21 cellular contexts compared by ENCODE assay signal in genomic region chr9:119318371-119318770, GRCh38. TPM values are rescaled to one million over a fixed set of nuclear protein-coding genes. Genes with fewer than 3 reads are reported as not detected.
A peak's percentile ranks its signal among the peaks of the same experiment; 100 is the strongest.
DNase-seq lines count a peak whose midpoint lies in the region; ATAC-seq, FAIRE-seq and TF ChIP-seq lines count a peak whose summit lies in the region.
"Had no signal": no experiment of that assay in that cellular context is flagged by ENCODE, and none has a peak within 500 bp of the region (broad histone marks: within the 10 kb centered on the region; RNA-seq: fewer than 3 reads in every experiment).

No MANE protein-coding gene starts in this region.

- 0 out of 2 replicates have a peak, but pooled peaks cover 3% of the 10 kb centered on the region for H3K79me1 ChIP-seq in H1 (ENCODE audit: low read depth, low read length)
- no peaks in the 10 kb centered on the region for H3K79me1 ChIP-seq in mesendoderm (ENCODE audit: low read length)

- intact Hi-C loops in activated T-helper 1 cell treated with anti-CD3 and anti-CD28 coated beads, Interleukin-12 subunit alpha, Interleukin-12 subunit beta, Interleukin-2, Interleukin-4 antibody, amounts not matched to agents 30 ng/mL and 10 ng/mL and 1 ng/mL, durations not matched to agents 14 hours and 24 hours and 36 hours (cut with micrococcal nuclease) = no loop called here
- intact Hi-C loops in sigmoid colon (cut with DNase I) = no loop called here

- no peak overlapping the region for H3K14ac ChIP-seq in H1 (ENCODE audit: insufficient read length)

- H3K9me3 Mint-ChIP-seq in activated T-helper 1 cell treated with anti-CD3 and anti-CD28 coated beads, Interleukin-12 subunit alpha, Interleukin-12 subunit beta, Interleukin-2, Interleukin-4 antibody, amounts not matched to agents 30 ng/mL and 10 ng/mL and 1 ng/mL, durations not matched to agents 14 hours and 24 hours and 36 hours = peaks cover 14% of the 10 kb centered on the region
- H3K9me3 Mint-ChIP-seq: stimulated activated memory B cell treated with anti-CD40 and anti-IgM and Interleukin-4, amounts not matched to agents 10 μg/mL and 1 μg/mL and 100 μg/mL, for 72 hours had no signal

- no peaks in the 10 kb centered on the region for H3K4me1 Mint-ChIP-seq in activated T-helper 1 cell treated with anti-CD3 and anti-CD28 coated beads, Interleukin-12 subunit alpha, Interleukin-12 subunit beta, Interleukin-2, Interleukin-4 antibody, amounts not matched to agents 30 ng/mL and 10 ng/mL and 1 ng/mL, durations not matched to agents 14 hours and 24 hours and 36 hours (ENCODE audit: low read depth)
- H3K4me1 Mint-ChIP-seq: CD14-positive monocyte; stimulated activated memory B cell treated with anti-CD40 and anti-IgM and Interleukin-4, amounts not matched to agents 10 μg/mL and 1 μg/mL and 100 μg/mL, for 72 hours had no signal

- H2BK20ac ChIP-seq in H1 (ENCODE audit: low read length) = no peak overlapping the region

- 71% methylated on average over 4 of the region's 4 CpGs; no CpG with 5 or more reads in 1 of the 2 experiments for WGBS in H1 (ENCODE audit: extremely low coverage in 1 of 2, insufficient coverage in 1 of 2, insufficient read length in 1 of 2, insufficient replicate concordance in 2 of 2, low coverage in 1 of 2, low lambda C conversion rate in 2 of 2, missing lambda C conversion rate in 1 of 2), 2 experiments
- WGBS in mesendoderm (ENCODE audit: extremely low coverage, insufficient coverage, low lambda C conversion rate) = no CpG with 5 or more reads among the region's 4 CpGs
- WGBS in sigmoid colon, 2 donors = 48 to 51% methylated on average over 4 of the region's 4 CpGs

- no peak overlapping the region for H3K4me3 Mint-ChIP-seq in activated T-helper 1 cell treated with anti-CD3 and anti-CD28 coated beads, Interleukin-12 subunit alpha, Interleukin-12 subunit beta, Interleukin-2, Interleukin-4 antibody, amounts not matched to agents 30 ng/mL and 10 ng/mL and 1 ng/mL, durations not matched to agents 14 hours and 24 hours and 36 hours
- H3K4me3 Mint-ChIP-seq: CD14-positive monocyte; stimulated activated memory B cell treated with anti-CD40 and anti-IgM and Interleukin-4, amounts not matched to agents 10 μg/mL and 1 μg/mL and 100 μg/mL, for 72 hours had no signal

- H3K23ac ChIP-seq in H1 (ENCODE audit: insufficient read length) (no peak overlapping the region), mesendoderm (ENCODE audit: low read length) (no peak overlapping the region)

- H2AFZ ChIP-seq in H1 (ENCODE audit: low read length) = no peak overlapping the region

- H3K23me2 ChIP-seq in H1 (ENCODE audit: low read depth, low read length) = no peaks in the 10 kb centered on the region

- POLR2A ChIA-PET in H1 (lab: Charles Lee; ENCODE audit: partially characterized antibody) = interaction anchor here (0.8 to 0.9 kb wide), 2 partner anchors 11 to 16 kb away, joined by 3 to 4 read pairs; no protein-coding TSS in a partner anchor

- peak; percentile 64 for DNase-seq in Ammon's horn (ENCODE audit: low spot score)
- DNase-seq in NCI-H69 (lab: John Stamatoyannopoulos, UW) = peak; percentile 34
- DNase-seq in H1 (ENCODE audit: low read depth in 1 of 2, low spot score in 2 of 2) = no peak
- DNase-seq in mesendoderm = peak; percentile 33
- no peak for DNase-seq in stimulated activated CD4-positive, alpha-beta T cell treated with anti-CD3 and anti-CD28 coated beads, Interleukin-12 subunit alpha, Interleukin-12 subunit beta, amount 100 ng/mL, for 4 hours
- no peak for DNase-seq in activated T-helper 1 cell treated with anti-CD3 and anti-CD28 coated beads, Interleukin-12 subunit alpha, Interleukin-12 subunit beta, Interleukin-2, Interleukin-4 antibody, amounts not matched to agents 30 ng/mL and 10 ng/mL and 1 ng/mL, durations not matched to agents 14 hours and 24 hours and 36 hours (ENCODE audit: low spot score)
- DNase-seq in sigmoid colon = no peak
- DNase-seq: activated CD4-positive, alpha-beta T cell treated with anti-CD3 and anti-CD28 coated beads, Interleukin-2, amount 50 U/mL, for 48 hours; activated gamma-delta T cell treated with Interleukin-2 at 50 U/mL for 16 hours; effector CD8-positive, alpha-beta T cell; GF-D8; glutamatergic neuron; left ventricle myocardium superior; NCI-H1105 treated with DMSO at 0.1 percent for 48 hours; Peyer's patch; T-helper 2 cell; testis; WERI-Rb-1 had no signal

- no peak overlapping the region for H2BK15ac ChIP-seq in H1 (ENCODE audit: low read length)
- no peak overlapping the region for H2BK15ac ChIP-seq in mesendoderm (replicated peaks; ENCODE audit: low read depth)

- TF ChIP-seq CTCF in H1 (IDR thresholded peaks at IDR 0.05; ENCODE audit: control extremely low read depth in 1 of 3, insufficient read depth in 1 of 3, low read depth in 1 of 3, low read length in 3 of 3) (peak; percentile 38 to 44 (median 39)), sigmoid colon (IDR thresholded peaks at IDR 0.05) (no peak)

- H3K4ac ChIP-seq in H1 (replicated peaks; ENCODE audit: insufficient read length, low read depth, low read length) (no peak overlapping the region), mesendoderm (ENCODE audit: low read depth, low read length) (no peak overlapping the region)

- H4K8ac ChIP-seq in H1 (ENCODE audit: extremely low read depth, insufficient read depth, low read length) (no peak overlapping the region), mesendoderm (ENCODE audit: low read depth, low read length) (no peak overlapping the region)

- TF ChIP-seq EP300 in H1 (IDR thresholded peaks at IDR 0.05; ENCODE audit: borderline replicate concordance in 1 of 2, low read depth in 2 of 2, low read length in 2 of 2) (no peak), sigmoid colon (IDR thresholded peaks at IDR 0.05) (no peak)

- ATAC-seq in HG03280 (IDR thresholded peaks at IDR 0.05; ENCODE audit: unreplicated experiment) = no peak
- ATAC-seq: left ventricle myocardium superior; stimulated activated memory B cell treated with anti-CD40 and anti-IgM and Interleukin-4, amounts not matched to agents 10 μg/mL and 1 μg/mL and 100 μg/mL, for 72 hours had no signal

- H3K27me3 Mint-ChIP-seq in activated T-helper 1 cell treated with anti-CD3 and anti-CD28 coated beads, Interleukin-12 subunit alpha, Interleukin-12 subunit beta, Interleukin-2, Interleukin-4 antibody, amounts not matched to agents 30 ng/mL and 10 ng/mL and 1 ng/mL, durations not matched to agents 14 hours and 24 hours and 36 hours (ENCODE audit: insufficient read depth) = no peaks in the 10 kb centered on the region

- peak; percentile 65 for FAIRE-seq in H1 (lab: Jason Lieb, UNC)

- H3K27me3 ChIP-seq in H1 (replicated peaks in 1 of 4; ENCODE audit: control insufficient read depth in 3 of 4, extremely low read depth in 1 of 4, insufficient read depth in 3 of 4, low read length in 3 of 4) = no peaks in the 10 kb centered on the region
- H3K27me3 ChIP-seq in mesendoderm (ENCODE audit: insufficient read depth, low read length, poor library complexity) = no peaks in the 10 kb centered on the region
- H3K27me3 ChIP-seq in sigmoid colon = no peaks in the 10 kb centered on the region
- H3K27me3 ChIP-seq: Peyer's patch, testis had no signal

- H3K4me2 ChIP-seq in H1 (ENCODE audit: insufficient read depth in 1 of 2, low read depth in 2 of 2, low read length in 2 of 2) (no peak overlapping the region), mesendoderm (ENCODE audit: low read length) (no peak overlapping the region)

- H3K9me3 ChIP-seq in H1 (ENCODE audit: insufficient read depth in 2 of 2, low read depth in 1 of 2, low read length in 1 of 2) = no peaks in the 10 kb centered on the region
- H3K9me3 ChIP-seq in sigmoid colon = no peaks in the 10 kb centered on the region
- H3K9me3 ChIP-seq: Peyer's patch, testis had no signal

- no peak for TF ChIP-seq POLR2A in H1 (IDR thresholded peaks at IDR 0.05; ENCODE audit: control extremely low read depth in 1 of 2, low read depth in 2 of 2, low read length in 2 of 2)
- TF ChIP-seq POLR2A in sigmoid colon (IDR thresholded peaks at IDR 0.05) = no peak

- H4K91ac ChIP-seq in H1 (replicated peaks; ENCODE audit: insufficient read length, low read length) = no peak overlapping the region

- H3K4me1 ChIP-seq in H1 (replicated peaks in 1 of 4; ENCODE audit: control insufficient read depth in 3 of 4, insufficient read depth in 4 of 4, low read length in 3 of 4) (peaks cover 0 to 6% (median under 1%) of the 10 kb centered on the region in 4 experiments; a peak in 1 of 7 replicates), mesendoderm (ENCODE audit: control insufficient read depth, low read depth, low read length) (no peaks in the 10 kb centered on the region), sigmoid colon (no peaks in the 10 kb centered on the region)
- H3K4me1 ChIP-seq: Peyer's patch had no signal

- H2BK120ac ChIP-seq in H1 (replicated peaks; ENCODE audit: low read depth, low read length) = no peak overlapping the region
- no peak overlapping the region for H2BK120ac ChIP-seq in mesendoderm (ENCODE audit: low read depth, low read length)

- H3K9ac ChIP-seq in H1 (replicated peaks in 1 of 4; ENCODE audit: extremely low read depth in 1 of 4, low read depth in 3 of 4, low read length in 3 of 4) (no peak overlapping the region), mesendoderm (ENCODE audit: low read length) (no peak overlapping the region)

- peak; percentile 54 to 69 for TF ChIP-seq RAD21 in H1 (IDR thresholded peaks at IDR 0.05 in 1 of 2, conservative IDR thresholded peaks at IDR 0.05 in 1 of 2; ENCODE audit: low read depth in 2 of 2, low read length in 2 of 2)

- no peak overlapping the region for H3K27ac Mint-ChIP-seq in activated T-helper 1 cell treated with anti-CD3 and anti-CD28 coated beads, Interleukin-12 subunit alpha, Interleukin-12 subunit beta, Interleukin-2, Interleukin-4 antibody, amounts not matched to agents 30 ng/mL and 10 ng/mL and 1 ng/mL, durations not matched to agents 14 hours and 24 hours and 36 hours
- H3K27ac Mint-ChIP-seq: CD14-positive monocyte; stimulated activated memory B cell treated with anti-CD40 and anti-IgM and Interleukin-4, amounts not matched to agents 10 μg/mL and 1 μg/mL and 100 μg/mL, for 72 hours had no signal

- H2BK5ac ChIP-seq in H1 (ENCODE audit: low read depth, low read length) (no peak overlapping the region), mesendoderm (ENCODE audit: low read length) (no peak overlapping the region)

- H2BK12ac ChIP-seq in H1 (ENCODE audit: low read depth, low read length) = no peak overlapping the region

- CTCF ChIA-PET in H1 (lab: Charles Lee; ENCODE audit: partially characterized antibody) = interaction anchor here (0.6 to 1.7 kb wide), 9 partner anchors 13 to 723 kb away, joined by 3 to 7 read pairs (median 4); no protein-coding TSS in a partner anchor

- H2AK5ac ChIP-seq in H1 (ENCODE audit: low read depth, low read length) = no peak overlapping the region
- no peak overlapping the region for H2AK5ac ChIP-seq in mesendoderm (ENCODE audit: low read length)

- no peaks in the 10 kb centered on the region for H3K36me3 ChIP-seq in H1 (ENCODE audit: control insufficient read depth in 2 of 4, insufficient read depth in 4 of 4, low read length in 3 of 4)
- H3K36me3 ChIP-seq in mesendoderm (ENCODE audit: control insufficient read depth, insufficient read depth, low read length) = no peaks in the 10 kb centered on the region
- H3K36me3 ChIP-seq in sigmoid colon = no peaks in the 10 kb centered on the region
- H3K36me3 ChIP-seq: Peyer's patch, WERI-Rb-1 had no signal

- H3K27ac ChIP-seq in H1 (ENCODE audit: low read depth, low read length) (no peak overlapping the region), mesendoderm (ENCODE audit: low read depth, low read length) (no peak overlapping the region), sigmoid colon (no peak overlapping the region)
- H3K27ac ChIP-seq: Peyer's patch, testis, WERI-Rb-1 had no signal

- H4K20me1 ChIP-seq in H1 (replicated peaks in 1 of 2; ENCODE audit: control insufficient read depth in 1 of 2, insufficient read depth in 2 of 2, low read length in 2 of 2) = no peaks in the 10 kb centered on the region

- no peak overlapping the region for H3K56ac ChIP-seq in H1 (replicated peaks; ENCODE audit: insufficient read length, low read depth, low read length)
- H3K56ac ChIP-seq in mesendoderm (ENCODE audit: low read length) = no peak overlapping the region

- H4K5ac ChIP-seq in H1 (ENCODE audit: insufficient read length, low read depth, low read length) (no peak overlapping the region), mesendoderm (ENCODE audit: low read length) (no peak overlapping the region)

- H3K4me3 ChIP-seq in H1 (ENCODE audit: extremely low read depth in 1 of 4, insufficient read depth in 2 of 4, low read depth in 3 of 4, low read length in 4 of 4) (no peak overlapping the region), mesendoderm (ENCODE audit: low read length) (no peak overlapping the region), sigmoid colon (no peak overlapping the region)
- H3K4me3 ChIP-seq: Peyer's patch, testis had no signal

- peaks cover 0 to 6% of the 10 kb centered on the region in 2 experiments; a peak in 1 of 4 replicates for H3K79me2 ChIP-seq in H1 (ENCODE audit: control insufficient read depth in 1 of 2, insufficient read depth in 2 of 2, low read length in 2 of 2)
- no peaks in the 10 kb centered on the region for H3K79me2 ChIP-seq in mesendoderm (ENCODE audit: control insufficient read depth, insufficient read depth, low read length)

- no peaks in the 10 kb centered on the region for H3K36me3 Mint-ChIP-seq in activated T-helper 1 cell treated with anti-CD3 and anti-CD28 coated beads, Interleukin-12 subunit alpha, Interleukin-12 subunit beta, Interleukin-2, Interleukin-4 antibody, amounts not matched to agents 30 ng/mL and 10 ng/mL and 1 ng/mL, durations not matched to agents 14 hours and 24 hours and 36 hours (ENCODE audit: low read depth)
- H3K36me3 Mint-ChIP-seq: CD14-positive monocyte; stimulated activated memory B cell treated with anti-CD40 and anti-IgM and Interleukin-4, amounts not matched to agents 10 μg/mL and 1 μg/mL and 100 μg/mL, for 72 hours had no signal

- no peak overlapping the region for H3K18ac ChIP-seq in H1 (ENCODE audit: extremely low read depth, low read length)
- no peak overlapping the region for H3K18ac ChIP-seq in mesendoderm (ENCODE audit: low read length)

RNA-seq across cellular contexts. Expression of gene BRINP1, which starts 50.9 kb away (rescaled TPM):
- total RNA-seq in H1 (2021; fragmentation: NEBNext Ultra II Directional; extraction: Animal tissue kit (Norgen Biotek cat#: 25700)) = 20.3 and 20.5 TPM in 2 replicates
- polyA plus RNA-seq in H1 (2011; rRNA removed) (19.3 and 19.5 TPM in 2 replicates), sigmoid colon (under 1 TPM in 1 of 3 donors, not detected in 2; 0.19 TPM)
- polyA plus RNA-seq in H1 (2011; cell fraction: cytosol; rRNA removed) = 15.0 TPM
- 22.6 TPM for polyA plus RNA-seq in H1 (2011; cell fraction: nucleus; rRNA removed)
- 16.9 to 20.4 TPM (median 18.7 TPM) in 4 replicates for polyA plus RNA-seq in H1 (2012, experiment 1 of 2)
- polyA plus RNA-seq in H1 (2012, experiment 2 of 2) = 6.2 TPM
- polyA plus RNA-seq in H1 (2013, experiment 1 of 2) = 24.9 TPM
- polyA plus RNA-seq in H1 (2013, experiment 2 of 2) = 28.3 TPM
- 26.5 and 27.0 TPM in 2 replicates for polyA minus RNA-seq in H1 (2011; rRNA and poly(A)+ RNA removed)
- polyA minus RNA-seq in H1 (2011; cell fraction: cytosol; rRNA and poly(A)+ RNA removed) = 16.6 TPM
- polyA minus RNA-seq in H1 (2011; cell fraction: nucleus; rRNA and poly(A)+ RNA removed) = 46.0 TPM
- polyA plus RNA-seq in mesendoderm (2013, experiment 1 of 2) = 10.1 TPM
- polyA plus RNA-seq in mesendoderm (2013, experiment 2 of 2) = 11.1 TPM
- total RNA-seq in activated T-helper 1 cell treated with anti-CD3 and anti-CD28 coated beads, Interleukin-12 subunit alpha, Interleukin-12 subunit beta, Interleukin-2, Interleukin-4 antibody, amounts not matched to agents 30 ng/mL and 10 ng/mL and 1 ng/mL, durations not matched to agents 14 hours and 24 hours and 36 hours = not detected in 2 replicates
- under 1 TPM in 3 of 4 donors, not detected in 1; 0.27 to 0.71 (median 0.28) TPM for total RNA-seq in sigmoid colon
- polyA plus RNA-seq: CD14-positive monocyte had no signal

Comparison
In these comparisons a context has a peak if more than half of its experiments do, and no peak if none do; other contexts are left out.
1. DNase-seq: peak in Ammon's horn (single experiment), NCI-H69 (single experiment) and mesendoderm (single experiment); none in H1 (0 of 2), stimulated activated CD4-positive, alpha-beta T cell treated with anti-CD3 and anti-CD28 coated beads, Interleukin-12 subunit alpha, Interleukin-12 subunit beta, amount 100 ng/mL, for 4 hours (single experiment), activated T-helper 1 cell treated with anti-CD3 and anti-CD28 coated beads, Interleukin-12 subunit alpha, Interleukin-12 subunit beta, Interleukin-2, Interleukin-4 antibody, amounts not matched to agents 30 ng/mL and 10 ng/mL and 1 ng/mL, durations not matched to agents 14 hours and 24 hours and 36 hours (single experiment) and sigmoid colon (single experiment).
2. CTCF ChIP-seq: peak in H1 (3 of 3); none in sigmoid colon (0 of 4).
3. RNA of gene BRINP1, which starts 50.9 kb away (total RNA-seq): 20.3 to 20.5 TPM in H1; 0.27 to 0.71 TPM in sigmoid colon and not detected in activated T-helper 1 cell treated with anti-CD3 and anti-CD28 coated beads, Interleukin-12 subunit alpha, Interleukin-12 subunit beta, Interleukin-2, Interleukin-4 antibody, amounts not matched to agents 30 ng/mL and 10 ng/mL and 1 ng/mL, durations not matched to agents 14 hours and 24 hours and 36 hours; every median in the first group is over 10 times any median in the second.